8 cellular contexts compared by ENCODE assay signal in the genomic region with DNA sequence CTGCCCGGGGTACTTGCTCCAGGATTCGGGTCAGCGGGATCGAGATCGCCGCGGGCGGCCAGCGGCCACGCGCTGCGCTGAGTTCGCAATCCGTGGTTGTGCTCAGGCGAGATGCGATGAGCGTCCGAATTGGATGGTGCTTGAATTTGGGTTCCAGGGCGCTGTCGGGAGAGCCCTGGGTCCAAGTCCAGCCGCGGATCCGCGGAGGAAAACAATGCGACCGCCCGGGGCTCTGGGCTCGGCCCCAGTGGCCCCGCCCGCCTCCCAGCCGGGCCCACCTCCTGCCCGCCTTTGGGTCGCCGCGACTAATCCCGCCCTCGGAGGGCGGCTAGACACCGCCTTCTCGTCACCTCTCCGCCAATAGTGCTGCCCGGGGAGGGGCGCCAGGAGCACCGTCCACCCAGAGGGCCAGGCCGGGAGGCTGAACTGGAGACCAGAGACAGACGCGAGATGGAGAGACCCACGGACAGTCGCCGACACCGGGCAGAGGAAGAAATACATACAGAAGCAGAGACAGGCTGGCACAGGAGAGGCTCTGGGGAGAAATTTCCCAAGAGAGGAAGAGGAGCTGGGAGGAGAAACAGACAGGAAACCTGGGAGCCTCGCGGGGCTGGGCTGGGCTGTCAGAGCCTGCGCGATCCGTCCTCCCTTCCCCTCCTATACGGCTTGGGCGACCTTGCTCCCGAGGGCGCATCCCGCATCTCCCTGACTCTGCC. TPM values are rescaled to one million over a fixed set of nuclear protein-coding genes. Genes with fewer than 3 reads are reported as not detected.
DNase-seq lines count a peak whose midpoint lies in the region; ATAC-seq and TF ChIP-seq lines count a peak whose summit lies in the region.

A gene with protein sequence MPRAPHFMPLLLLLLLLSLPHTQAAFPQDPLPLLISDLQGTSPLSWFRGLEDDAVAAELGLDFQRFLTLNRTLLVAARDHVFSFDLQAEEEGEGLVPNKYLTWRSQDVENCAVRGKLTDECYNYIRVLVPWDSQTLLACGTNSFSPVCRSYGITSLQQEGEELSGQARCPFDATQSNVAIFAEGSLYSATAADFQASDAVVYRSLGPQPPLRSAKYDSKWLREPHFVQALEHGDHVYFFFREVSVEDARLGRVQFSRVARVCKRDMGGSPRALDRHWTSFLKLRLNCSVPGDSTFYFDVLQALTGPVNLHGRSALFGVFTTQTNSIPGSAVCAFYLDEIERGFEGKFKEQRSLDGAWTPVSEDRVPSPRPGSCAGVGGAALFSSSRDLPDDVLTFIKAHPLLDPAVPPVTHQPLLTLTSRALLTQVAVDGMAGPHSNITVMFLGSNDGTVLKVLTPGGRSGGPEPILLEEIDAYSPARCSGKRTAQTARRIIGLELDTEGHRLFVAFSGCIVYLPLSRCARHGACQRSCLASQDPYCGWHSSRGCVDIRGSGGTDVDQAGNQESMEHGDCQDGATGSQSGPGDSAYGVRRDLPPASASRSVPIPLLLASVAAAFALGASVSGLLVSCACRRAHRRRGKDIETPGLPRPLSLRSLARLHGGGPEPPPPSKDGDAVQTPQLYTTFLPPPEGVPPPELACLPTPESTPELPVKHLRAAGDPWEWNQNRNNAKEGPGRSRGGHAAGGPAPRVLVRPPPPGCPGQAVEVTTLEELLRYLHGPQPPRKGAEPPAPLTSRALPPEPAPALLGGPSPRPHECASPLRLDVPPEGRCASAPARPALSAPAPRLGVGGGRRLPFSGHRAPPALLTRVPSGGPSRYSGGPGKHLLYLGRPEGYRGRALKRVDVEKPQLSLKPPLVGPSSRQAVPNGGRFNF (minus strand): TSS at position 216 of the 716 bp plus-strand sequence. CDS start 4,010 bp downstream, outside the sequence.

- no peaks in the 10 kb centered on the region for H3K36me3 ChIP-seq in mucosa of rectum (ENCODE audit: control insufficient read depth in 2 of 2, insufficient read depth in 2 of 2, low read length in 2 of 2)

- H3K9me3 ChIP-seq in mucosa of rectum (ENCODE audit: control insufficient read depth in 2 of 2, low read length in 2 of 2), result no peaks in the 10 kb centered on the region

- peak; percentile 94 for ATAC-seq in GM21717 (IDR thresholded peaks at IDR 0.05; ENCODE audit: unreplicated experiment)

- DNase-seq in DMS153 (lab: John Stamatoyannopoulos, UW), result peak; percentile 89
- peak; percentile 30 for DNase-seq in OCI-M2 (lab: John Stamatoyannopoulos, UW; ENCODE audit: unreplicated experiment)
- peak; percentile 91 for DNase-seq in activated T-cell treated with anti-CD3 and anti-CD28 coated beads, Interleukin-2, amount 50 U/mL, for 24 hours
- DNase-seq in epithelial cell of proximal tubule (ENCODE audit: low read depth), result no peak
- peak; percentile 85 for DNase-seq in stimulated activated CD8-positive, alpha-beta memory T cell treated with anti-CD3 and anti-CD28 coated beads, Interleukin-4, amount 100 ng/mL, for 24 hours (ENCODE audit: low read depth)

- H3K27ac ChIP-seq in mucosa of rectum (ENCODE audit: low read depth in 2 of 2, low read length in 2 of 2), result peak within 1 kb of the TSS; percentile 26 to 65

- no peaks in the 10 kb centered on the region for H3K36me3 Mint-ChIP-seq in activated T-cell treated with anti-CD3 and anti-CD28 coated beads, Interleukin-2, amount 50 U/mL, for 24 hours (ENCODE audit: low read depth)

- peak within 1 kb of the TSS; percentile 83 for H3K4me3 Mint-ChIP-seq in activated T-cell treated with anti-CD3 and anti-CD28 coated beads, Interleukin-2, amount 50 U/mL, for 24 hours

- peaks cover 0 to 3% of the 10 kb centered on the region in 2 donors for H3K27me3 ChIP-seq in mucosa of rectum (ENCODE audit: control insufficient read depth in 2 of 2, insufficient read depth in 2 of 2, low read length in 2 of 2)

- H3K27me3 Mint-ChIP-seq in activated T-cell treated with anti-CD3 and anti-CD28 coated beads, Interleukin-2, amount 50 U/mL, for 24 hours, result peaks cover 4% of the 10 kb centered on the region

- H3K9ac ChIP-seq in mucosa of rectum (ENCODE audit: low read depth in 1 of 2, low read length in 2 of 2), result peak within 1 kb of the TSS; percentile 67 to 74

- H3K27ac Mint-ChIP-seq in activated T-cell treated with anti-CD3 and anti-CD28 coated beads, Interleukin-2, amount 50 U/mL, for 24 hours, result peak within 1 kb of the TSS; percentile 81

- H3K4me1 Mint-ChIP-seq in activated T-cell treated with anti-CD3 and anti-CD28 coated beads, Interleukin-2, amount 50 U/mL, for 24 hours (ENCODE audit: low read depth), result peaks cover 19% of the 10 kb centered on the region

- TF ChIP-seq EP300 in Ishikawa (IDR thresholded peaks at IDR 0.05; ENCODE audit: borderline replicate concordance), result no peak

- no peaks in the 10 kb centered on the region for H3K9me3 Mint-ChIP-seq in activated T-cell treated with anti-CD3 and anti-CD28 coated beads, Interleukin-2, amount 50 U/mL, for 24 hours

- TF ChIP-seq CTCF in epithelial cell of proximal tubule (conservative IDR thresholded peaks at IDR 0.05; ENCODE audit: low read depth, low read length), result no peak

- TF ChIP-seq RAD21 in Ishikawa (IDR thresholded peaks at IDR 0.05; ENCODE audit: low read depth), result no peak

- H3K4me3 ChIP-seq in epithelial cell of proximal tubule (ENCODE audit: low read depth, low read length) (peak within 1 kb of the TSS; percentile 67), mucosa of rectum (ENCODE audit: low read length in 2 of 2) (peak within 1 kb of the TSS; percentile 75 to 85)

- H3K4me1 ChIP-seq in mucosa of rectum (ENCODE audit: control insufficient read depth in 2 of 2, insufficient read depth in 2 of 2, low read length in 2 of 2), result peaks cover 10 to 12% of the 10 kb centered on the region in 2 donors

TF ChIP-seq in Ishikawa, 13 proteins besides CTCF, POLR2A, EP300 and RAD21:
- no peak for TF ChIP-seq TCF12 (IDR thresholded peaks at IDR 0.05; ENCODE audit: low read depth)
- TF ChIP-seq TAF1 (IDR thresholded peaks at IDR 0.05; ENCODE audit: low read depth), result peak; percentile 47; the same call in 1 of the 2 replicates
- TF ChIP-seq NFIC (IDR thresholded peaks at IDR 0.05), result no peak

RNA-seq across cellular contexts. Expression of the gene that starts here (rescaled TPM):
- 2.2 and 6.0 TPM in 2 replicates for total RNA-seq in epithelial cell of proximal tubule
